ENCODE assay signal across 8 cellular contexts in genomic region chr6:37820713-37821069, GRCh38. TPM values are rescaled to one million over a fixed set of nuclear protein-coding genes. Genes with fewer than 3 reads are reported as not detected.
DNase-seq lines count a peak whose midpoint lies in the region; ATAC-seq and TF ChIP-seq lines count a peak whose summit lies in the region.

No MANE protein-coding gene starts in this region.

- H3K4me1 Mint-ChIP-seq in progenitor cell of endocrine pancreas (ENCODE audit: low read depth) = peaks cover 48% of the 10 kb centered on the region

- no peak for TF ChIP-seq EP300 in esophagus muscularis mucosa (IDR thresholded peaks at IDR 0.05)

- H3K9me3 ChIP-seq in esophagus muscularis mucosa = no peaks in the 10 kb centered on the region

- TF ChIP-seq POLR2A in esophagus muscularis mucosa (IDR thresholded peaks at IDR 0.05; ENCODE audit: low read depth) = no peak

- no peaks in the 10 kb centered on the region for H3K27me3 Mint-ChIP-seq in progenitor cell of endocrine pancreas

- ATAC-seq in GM21390 (IDR thresholded peaks at IDR 0.05; ENCODE audit: unreplicated experiment) = no peak

- H3K4me3 ChIP-seq in GM08714 (ENCODE audit: low read length) (peak overlapping the region; percentile 94), esophagus muscularis mucosa (peak overlapping the region; percentile 94 to 98 (median 96))

- H3K36me3 ChIP-seq in esophagus muscularis mucosa = no peaks in the 10 kb centered on the region

- H3K4me1 ChIP-seq in esophagus muscularis mucosa = peaks cover 42 to 64% (median 60%) of the 10 kb centered on the region in 4 donors

- H3K9me3 Mint-ChIP-seq in progenitor cell of endocrine pancreas (ENCODE audit: low read depth) = no peaks in the 10 kb centered on the region

- peak overlapping the region; percentile 94 to 99 (median 97) for H3K27ac ChIP-seq in esophagus muscularis mucosa (replicated peaks in 1 of 4)

- intact Hi-C loops in esophagus muscularis mucosa (cut with DNase I) = no loop called here

- DNase-seq in RKO (ENCODE audit: low spot score) (peak; percentile 36), esophagus muscularis mucosa (ENCODE audit: extremely low spot score) (no peak), progenitor cell of endocrine pancreas (ENCODE audit: low spot score, unreplicated experiment) (no peak), HK-2 (ENCODE audit: unreplicated experiment) (no peak), NCI-H2171 treated with DMSO at 0.1 percent for 48 hours (lab: John Stamatoyannopoulos, UW) (no peak)
- DNase-seq in stimulated activated CD4-positive, alpha-beta T cell treated with anti-CD3 and anti-CD28 coated beads, Interleukin-4, amount 100 ng/mL, for 1 hour = no peak

- no peaks in the 10 kb centered on the region for H3K27me3 ChIP-seq in esophagus muscularis mucosa

- no peak for TF ChIP-seq CTCF in esophagus muscularis mucosa (IDR thresholded peaks at IDR 0.05)
- TF ChIP-seq CTCF in progenitor cell of endocrine pancreas (IDR thresholded peaks at IDR 0.05; ENCODE audit: unreplicated experiment) = no peak

- 56% methylated on average over 3 of the region's 3 CpGs for WGBS in esophagus muscularis mucosa

- peak overlapping the region; percentile 75 for H3K27ac Mint-ChIP-seq in progenitor cell of endocrine pancreas

- no peaks in the 10 kb centered on the region for H3K36me3 Mint-ChIP-seq in progenitor cell of endocrine pancreas (ENCODE audit: insufficient read depth)

- H3K4me3 Mint-ChIP-seq in progenitor cell of endocrine pancreas (ENCODE audit: low read depth) = peak overlapping the region; percentile 91

RNA-seq across cellular contexts. Expression of gene ZFAND3, which starts 1.2 kb away (rescaled TPM):
- 10 to 100 TPM; 37.3 to 70.1 (median 55.2) TPM for total RNA-seq in esophagus muscularis mucosa
- 92.7 and 102 TPM in 2 replicates for total RNA-seq in progenitor cell of endocrine pancreas
